Comparison of ENCODE assay signal across 1 cellular context in genomic region chr7:99549545-99549944, GRCh38. TPM values are rescaled to one million over a fixed set of nuclear protein-coding genes. Genes with fewer than 3 reads are reported as not detected.
"Had no signal": no experiment of that assay in that cellular context is flagged by ENCODE, and none has a peak within 500 bp of the region (broad histone marks: within the 10 kb centered on the region; RNA-seq: fewer than 3 reads in every experiment).

No MANE protein-coding gene starts in this region.

RNA-seq across cellular contexts. Expression of gene TMEM225B, which starts 48.5 kb away (rescaled TPM):
- total RNA-seq: cardiac septum had no signal
